ENCODE assay signal across 21 cellular contexts in the genomic region with DNA sequence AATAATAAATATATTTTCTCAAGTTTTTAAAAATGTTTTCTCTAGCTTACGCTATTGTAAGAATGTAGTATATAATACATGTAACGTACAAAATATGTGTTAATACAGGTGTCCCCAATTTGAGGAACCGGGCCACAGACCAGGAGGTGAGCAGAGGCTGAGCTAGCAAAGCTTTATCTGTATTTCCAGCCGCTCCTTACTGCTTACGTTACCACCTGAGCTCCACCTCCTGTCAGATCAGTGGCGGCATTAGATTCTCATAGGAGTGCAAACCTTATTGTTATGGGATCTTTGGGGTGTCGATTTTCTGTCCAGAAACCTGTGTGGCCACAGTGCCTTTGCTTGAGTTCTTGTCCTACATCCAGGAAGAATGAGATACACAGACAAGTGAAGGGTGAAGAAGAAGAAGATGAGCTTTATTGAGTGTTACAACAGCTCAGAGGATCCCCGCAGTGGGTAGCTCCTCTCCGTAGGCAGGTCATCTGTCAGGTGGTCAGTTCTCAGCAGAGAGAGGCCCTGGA. TPM values are rescaled to one million over a fixed set of nuclear protein-coding genes. Genes with fewer than 3 reads are reported as not detected.
DNase-seq lines count a peak whose midpoint lies in the region; ATAC-seq and TF ChIP-seq lines count a peak whose summit lies in the region.
"Had no signal": no experiment of that assay in that cellular context is flagged by ENCODE, and none has a peak within 500 bp of the region (broad histone marks: within the 10 kb centered on the region; RNA-seq: fewer than 3 reads in every experiment).

No MANE protein-coding gene starts in this region.

- no peaks in the 10 kb centered on the region for H3K36me3 ChIP-seq in Panc1 (ENCODE audit: control insufficient read depth, insufficient read depth, low read length)
- H3K36me3 ChIP-seq: BE2C; BLaER1 treated with 17β-estradiol and CSF1 and Interleukin-3, amounts not matched to agents 10 nM and 100 nM; HAP-1 had no signal

- in situ Hi-C loops in Panc1 (cut with HindIII; ENCODE audit: low pct_unique_long_range_greater_than_20kb, low sequenced_read_pairs), result no loop called here

- intact Hi-C loops in Panc1 (cut with micrococcal nuclease; ENCODE audit: unreplicated experiment), result no loop called here
- intact Hi-C loops in dorsolateral prefrontal cortex (cut with DNase I), result no loop called here
- intact Hi-C loops in activated naive CD4-positive, alpha-beta T cell treated with anti-CD3 and anti-CD28 coated beads for 36 hours (cut with micrococcal nuclease), result no loop called here

- no peaks in the 10 kb centered on the region for H3K4me1 Mint-ChIP-seq in activated naive CD4-positive, alpha-beta T cell treated with anti-CD3 and anti-CD28 coated beads for 36 hours (ENCODE audit: low read depth)
- H3K4me1 Mint-ChIP-seq: CD8-positive, alpha-beta memory T cell had no signal

- peak; percentile 43 for ATAC-seq in Panc1
- no peak for ATAC-seq in GM21526 (IDR thresholded peaks at IDR 0.05; ENCODE audit: low FRiP score, unreplicated experiment)
- ATAC-seq: GM12878 had no signal

- H3K4me3 ChIP-seq in Panc1 (ENCODE audit: low read depth in 2 of 2, low read length in 2 of 2) (no peak overlapping the region), dorsolateral prefrontal cortex (no peak overlapping the region)
- H3K4me3 ChIP-seq: A549; BLaER1 treated with 17β-estradiol and CSF1 and Interleukin-3, amounts not matched to agents 10 nM and 100 nM; GM12878; HAP-1 had no signal

- H3K9me3 ChIP-seq in Panc1 (ENCODE audit: control insufficient read depth, insufficient read depth, low read depth, low read length), result no peaks in the 10 kb centered on the region
- H3K9me3 ChIP-seq: A549, BE2C had no signal

- CTCF ChIA-PET in Panc1 (lab: Charles Lee), result no interaction called here
- CTCF ChIA-PET in activated naive CD4-positive, alpha-beta T cell treated with anti-CD3 and anti-CD28 coated beads for 36 hours (lab: Charles Lee), result interaction anchor here (1.0 to 1.1 kb wide), 2 partner anchors 10 to 18 kb away, joined by 3 read pairs; partner anchors contain the start of gene TRIM59

- H3K27me3 ChIP-seq in Panc1 (ENCODE audit: control insufficient read depth, insufficient read depth, low read length), result peaks cover 2% of the 10 kb centered on the region; the same call in 1 of the 2 replicates
- peaks cover 0 to 4% (median 0%) of the 10 kb centered on the region in 45 donors for H3K27me3 ChIP-seq in dorsolateral prefrontal cortex
- H3K27me3 ChIP-seq: BE2C; BLaER1 treated with 17β-estradiol and CSF1 and Interleukin-3, amounts not matched to agents 10 nM and 100 nM had no signal

- no peak for DNase-seq in Panc1 (ENCODE audit: low read depth, low spot score)
- DNase-seq in dorsolateral prefrontal cortex, result no peak
- DNase-seq in substantia nigra (lab: John Stamatoyannopoulos, UW), result no peak
- no peak for DNase-seq in OCI-M1 (lab: John Stamatoyannopoulos, UW)
- no peak for DNase-seq in activated naive CD4-positive, alpha-beta T cell treated with anti-CD3 and anti-CD28 coated beads for 36 hours
- DNase-seq: 8988T; ACHN; CD4-positive, alpha-beta T cell; CD8-positive, alpha-beta memory T cell; DMS 273 treated with DMSO at 0.1 percent for 48 hours; DMS79; EL; GDM1; GOT3 had no signal

- POLR2A ChIA-PET in Panc1 (lab: Charles Lee), result no interaction called here

- no peak overlapping the region for H3K27ac Mint-ChIP-seq in activated naive CD4-positive, alpha-beta T cell treated with anti-CD3 and anti-CD28 coated beads for 36 hours
- H3K27ac Mint-ChIP-seq: CD14-positive monocyte; CD4-positive, alpha-beta T cell; CD8-positive, alpha-beta memory T cell had no signal

- H3K9me3 Mint-ChIP-seq in activated naive CD4-positive, alpha-beta T cell treated with anti-CD3 and anti-CD28 coated beads for 36 hours, result no peaks in the 10 kb centered on the region
- H3K9me3 Mint-ChIP-seq: CD14-positive monocyte; CD4-positive, alpha-beta T cell; CD8-positive, alpha-beta memory T cell had no signal

- TF ChIP-seq CTCF in Panc1 (IDR thresholded peaks at IDR 0.05) (no peak), dorsolateral prefrontal cortex (IDR thresholded peaks at IDR 0.05 in 54 of 56, conservative IDR thresholded peaks at IDR 0.05 in 2 of 56; ENCODE audit: low read depth in 1 of 56, partially characterized antibody in 56 of 56) (no peak)

- H3K4me3 Mint-ChIP-seq in activated naive CD4-positive, alpha-beta T cell treated with anti-CD3 and anti-CD28 coated beads for 36 hours, result no peak overlapping the region
- H3K4me3 Mint-ChIP-seq: CD14-positive monocyte; CD4-positive, alpha-beta T cell; CD8-positive, alpha-beta memory T cell had no signal

- no TSS peak for BruUV-seq in Panc1 (replicated peaks; lab: Mats Ljungman, UMichigan)

- peaks cover 2% of the 10 kb centered on the region for H3K27me3 Mint-ChIP-seq in activated naive CD4-positive, alpha-beta T cell treated with anti-CD3 and anti-CD28 coated beads for 36 hours (ENCODE audit: low read depth)

- H3K4me1 ChIP-seq in Panc1 (ENCODE audit: control insufficient read depth, insufficient read depth, low read length), result no peaks in the 10 kb centered on the region
- H3K4me1 ChIP-seq: A549, BE2C had no signal

- no peaks in the 10 kb centered on the region for H3K36me3 Mint-ChIP-seq in activated naive CD4-positive, alpha-beta T cell treated with anti-CD3 and anti-CD28 coated beads for 36 hours (ENCODE audit: low read depth)
- H3K36me3 Mint-ChIP-seq: CD14-positive monocyte; CD8-positive, alpha-beta memory T cell had no signal

- no peak overlapping the region for H3K27ac ChIP-seq in Panc1 (ENCODE audit: low read length)
- H3K27ac ChIP-seq in dorsolateral prefrontal cortex, result peak overlapping the region in 49 of 59 donors; percentile 27 to 100 (median 96)
- peak overlapping the region; percentile 69 for H3K27ac ChIP-seq in substantia nigra (ENCODE audit: low read depth, low read length, poor library complexity, severe bottlenecking)
- H3K27ac ChIP-seq: A549; BLaER1 treated with 17β-estradiol and CSF1 and Interleukin-3, amounts not matched to agents 10 nM and 100 nM had no signal

RNA-seq across cellular contexts. Expression of gene TRIM59, which starts 9.9 kb away (rescaled TPM):
- total RNA-seq in Panc1 (2021; ENCODE audit: unreplicated experiment) (27.9 TPM), dorsolateral prefrontal cortex (10 to 100 TPM in 102 of 120 experiments, 1 to 10 TPM in 18; 3.4 to 93.5 (median 23.5) TPM)
- polyA plus RNA-seq in Panc1 (2012; ENCODE audit: insufficient read length), result 9.2 TPM
- total RNA-seq in activated naive CD4-positive, alpha-beta T cell treated with anti-CD3 and anti-CD28 coated beads for 36 hours, result 10 to 100 TPM; 25.8 TPM
